Comparison of ENCODE assay signal across 1 cellular context in the genomic region with DNA sequence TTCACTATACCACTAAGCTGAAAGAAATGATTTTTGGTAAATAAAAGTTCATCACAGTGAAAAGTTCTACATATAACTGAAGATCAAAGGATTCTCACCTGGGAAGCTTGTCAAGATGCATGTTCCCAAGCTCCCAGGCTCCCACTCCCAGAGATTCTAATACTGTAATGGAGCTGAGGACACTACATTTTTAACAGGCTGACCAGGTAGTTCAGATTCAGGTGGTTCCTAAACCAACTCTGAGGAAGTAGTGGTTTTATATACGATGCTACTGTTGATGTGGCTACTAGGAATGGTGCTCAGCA.
TF ChIP-seq lines count a peak whose summit lies in the region.

No MANE protein-coding gene starts in this region.

TF ChIP-seq in IMR-90, 13 proteins besides CTCF, POLR2A, EP300 and RAD21:
- TF ChIP-seq CHD1 (IDR thresholded peaks at IDR 0.05; ENCODE audit: low read depth, low read length) (no peak), CEBPB (IDR thresholded peaks at IDR 0.05; ENCODE audit: low read depth, low read length) (no peak), FOS (IDR thresholded peaks at IDR 0.05; ENCODE audit: low read depth, low read length) (no peak), RFX5 (IDR thresholded peaks at IDR 0.05; ENCODE audit: low read depth, low read length) (no peak), NFE2L2 (IDR thresholded peaks at IDR 0.05; ENCODE audit: low read depth, low read length) (no peak), SMC3 (IDR thresholded peaks at IDR 0.05; ENCODE audit: low read depth, low read length) (no peak), MXI1 (IDR thresholded peaks at IDR 0.05; ENCODE audit: borderline replicate concordance, low read depth, low read length) (no peak), USF2 (IDR thresholded peaks at IDR 0.05; ENCODE audit: low read depth, low read length) (no peak)
